In genomic region chr12:110058875-110059615, GRCh38 we compare ENCODE assay signal across 16 cellular contexts. TPM values are rescaled to one million over a fixed set of nuclear protein-coding genes. Genes with fewer than 3 reads are reported as not detected.
A peak's percentile ranks its signal among the peaks of the same experiment; 100 is the strongest.
DNase-seq lines count a peak whose midpoint lies in the region; ATAC-seq and TF ChIP-seq lines count a peak whose summit lies in the region.
"Had no signal": no experiment of that assay in that cellular context is flagged by ENCODE, and none has a peak within 500 bp of the region (broad histone marks: within the 10 kb centered on the region; RNA-seq: fewer than 3 reads in every experiment).

No MANE protein-coding gene starts in this region.

- no peak overlapping the region for H3K4me3 ChIP-seq in OCI-LY7 (ENCODE audit: low read depth, low read length, poor library complexity, severe bottlenecking)
- H3K4me3 ChIP-seq: MG63, PC-9 had no signal

- no TSS peak for BruUV-seq in OCI-LY7 (replicated peaks; lab: Mats Ljungman, UMichigan)

- peaks cover 47% of the 10 kb centered on the region for H3K4me1 Mint-ChIP-seq in activated CD4-positive, alpha-beta memory T cell treated with anti-CD3 and anti-CD28 coated beads for 36 hours (ENCODE audit: low read depth)
- peaks cover 47% of the 10 kb centered on the region for H3K4me1 Mint-ChIP-seq in activated CD4-positive, alpha-beta memory T cell treated with anti-CD3 and anti-CD28 coated beads, Interleukin-2, amount 10 ng/mL, durations not matched to agents 7 days and 5 days
- peaks cover 12% of the 10 kb centered on the region for H3K4me1 Mint-ChIP-seq in nephron progenitor cell

- H3K4me3 Mint-ChIP-seq in activated CD4-positive, alpha-beta memory T cell treated with anti-CD3 and anti-CD28 coated beads for 36 hours: no peak overlapping the region
- no peak overlapping the region for H3K4me3 Mint-ChIP-seq in activated CD4-positive, alpha-beta memory T cell treated with anti-CD3 and anti-CD28 coated beads, Interleukin-2, amount 10 ng/mL, durations not matched to agents 7 days and 5 days
- no peak overlapping the region for H3K4me3 Mint-ChIP-seq in nephron progenitor cell

- H3K4me1 ChIP-seq in OCI-LY7 (ENCODE audit: insufficient read depth, low read length, poor library complexity, severe bottlenecking): no peaks in the 10 kb centered on the region

- H3K36me3 ChIP-seq in OCI-LY7 (ENCODE audit: insufficient read depth, low read length): no peaks in the 10 kb centered on the region
- H3K36me3 ChIP-seq: MG63 had no signal

- H2AFZ ChIP-seq in OCI-LY7 (ENCODE audit: low read length): no peak overlapping the region
- H2AFZ ChIP-seq: PC-9 had no signal

- H3K27ac ChIP-seq in cingulate gyrus (ENCODE audit: low read depth, low read length) (peak overlapping the region; percentile 84), OCI-LY7 (ENCODE audit: low read depth, low read length, poor library complexity, severe bottlenecking) (no peak overlapping the region)
- H3K27ac ChIP-seq: PC-9 had no signal

- TF ChIP-seq CTCF in nephron progenitor cell (IDR thresholded peaks at IDR 0.05) (no peak), OCI-LY7 (conservative IDR thresholded peaks at IDR 0.05; ENCODE audit: low read length) (no peak)

- POLR2A ChIA-PET in activated CD4-positive, alpha-beta memory T cell treated with anti-CD3 and anti-CD28 coated beads for 36 hours (lab: Charles Lee): interaction anchor here (2.2 kb wide), 1 partner anchor 21 kb away, joined by 5 read pairs; no protein-coding TSS in a partner anchor
- POLR2A ChIA-PET in activated CD4-positive, alpha-beta memory T cell treated with anti-CD3 and anti-CD28 coated beads, Interleukin-2, amount 10 ng/mL, durations not matched to agents 7 days and 5 days (lab: Charles Lee): interaction anchor here (0.9 to 2.1 kb wide), 3 partner anchors 11 to 28 kb away, joined by 3 to 6 read pairs (median 3); no protein-coding TSS in a partner anchor
- POLR2A ChIA-PET in OCI-LY7 (lab: Charles Lee): interaction anchor here (0.8 to 2.0 kb wide), 2 partner anchors 9 to 11 kb away, joined by 3 to 6 read pairs; no protein-coding TSS in a partner anchor

- peaks cover 3% of the 10 kb centered on the region for H3K9me3 Mint-ChIP-seq in activated CD4-positive, alpha-beta memory T cell treated with anti-CD3 and anti-CD28 coated beads for 36 hours
- H3K9me3 Mint-ChIP-seq in activated CD4-positive, alpha-beta memory T cell treated with anti-CD3 and anti-CD28 coated beads, Interleukin-2, amount 10 ng/mL, durations not matched to agents 7 days and 5 days: no peaks in the 10 kb centered on the region
- peaks cover 4% of the 10 kb centered on the region for H3K9me3 Mint-ChIP-seq in nephron progenitor cell

- peaks cover 7% of the 10 kb centered on the region for H3K36me3 Mint-ChIP-seq in activated CD4-positive, alpha-beta memory T cell treated with anti-CD3 and anti-CD28 coated beads for 36 hours
- peaks cover 20% of the 10 kb centered on the region for H3K36me3 Mint-ChIP-seq in activated CD4-positive, alpha-beta memory T cell treated with anti-CD3 and anti-CD28 coated beads, Interleukin-2, amount 10 ng/mL, durations not matched to agents 7 days and 5 days (ENCODE audit: low read depth)
- H3K36me3 Mint-ChIP-seq in nephron progenitor cell (ENCODE audit: low read depth): no peaks in the 10 kb centered on the region

- no peaks in the 10 kb centered on the region for H4K20me1 ChIP-seq in OCI-LY7 (ENCODE audit: insufficient read depth, low read length)

- ATAC-seq in GM18498 (IDR thresholded peaks at IDR 0.05; ENCODE audit: unreplicated experiment) (no peak), GM18520 (IDR thresholded peaks at IDR 0.05; ENCODE audit: unreplicated experiment) (no peak)

- no peaks in the 10 kb centered on the region for H3K27me3 Mint-ChIP-seq in activated CD4-positive, alpha-beta memory T cell treated with anti-CD3 and anti-CD28 coated beads for 36 hours
- H3K27me3 Mint-ChIP-seq in activated CD4-positive, alpha-beta memory T cell treated with anti-CD3 and anti-CD28 coated beads, Interleukin-2, amount 10 ng/mL, durations not matched to agents 7 days and 5 days: no peaks in the 10 kb centered on the region
- H3K27me3 Mint-ChIP-seq in nephron progenitor cell (ENCODE audit: low read depth, poor library complexity): peaks cover 30% of the 10 kb centered on the region

- intact Hi-C loops in activated CD4-positive, alpha-beta memory T cell treated with anti-CD3 and anti-CD28 coated beads for 36 hours (cut with micrococcal nuclease): no loop called here
- intact Hi-C loops in OCI-LY7 (cut with micrococcal nuclease; ENCODE audit: unreplicated experiment): no loop called here

- no peaks in the 10 kb centered on the region for H3K9me3 ChIP-seq in OCI-LY7 (ENCODE audit: low read length)
- H3K9me3 ChIP-seq: MG63 had no signal

- CTCF ChIA-PET in activated CD4-positive, alpha-beta memory T cell treated with anti-CD3 and anti-CD28 coated beads for 36 hours (lab: Charles Lee): interaction anchor here (1.5 kb wide), 1 partner anchor 372 kb away, joined by 5 read pairs; no protein-coding TSS in a partner anchor
- CTCF ChIA-PET in activated CD4-positive, alpha-beta memory T cell treated with anti-CD3 and anti-CD28 coated beads, Interleukin-2, amount 10 ng/mL, durations not matched to agents 7 days and 5 days (lab: Charles Lee): no interaction called here
- CTCF ChIA-PET in OCI-LY7 (lab: Charles Lee; ENCODE audit: unreplicated experiment): no interaction called here

- H3K27ac Mint-ChIP-seq in activated CD4-positive, alpha-beta memory T cell treated with anti-CD3 and anti-CD28 coated beads for 36 hours: peak overlapping the region; percentile 67
- no peak overlapping the region for H3K27ac Mint-ChIP-seq in activated CD4-positive, alpha-beta memory T cell treated with anti-CD3 and anti-CD28 coated beads, Interleukin-2, amount 10 ng/mL, durations not matched to agents 7 days and 5 days
- no peak overlapping the region for H3K27ac Mint-ChIP-seq in nephron progenitor cell

- no peaks in the 10 kb centered on the region for H3K9me2 ChIP-seq in OCI-LY7 (ENCODE audit: insufficient read depth, low read length)

- DNase-seq in activated CD4-positive, alpha-beta memory T cell treated with anti-CD3 and anti-CD28 coated beads for 36 hours: no peak
- no peak for DNase-seq in activated CD4-positive, alpha-beta memory T cell treated with anti-CD3 and anti-CD28 coated beads, Interleukin-2, amount 10 ng/mL, durations not matched to agents 7 days and 5 days
- peak; percentile 74 for DNase-seq in NCI-H446 treated with DMSO at 0.1 percent for 48 hours (lab: John Stamatoyannopoulos, UW)
- DNase-seq in nephron progenitor cell: no peak
- DNase-seq in OCI-LY7 (ENCODE audit: low spot score): no peak
- DNase-seq: DND-41; GF-D8; MG63; NCI-H1092 treated with DMSO at 0.1 percent for 48 hours; NCI-H187 treated with DMSO at 0.1 percent for 48 hours; NCI-H526; NK-92 treated with Interleukin-12 subunit alpha and Interleukin-12 subunit beta, amount 100 ng/mL, for 24 hours; PC-9 had no signal

- H3K4me2 ChIP-seq in OCI-LY7 (ENCODE audit: low read length): no peak overlapping the region
- H3K4me2 ChIP-seq: PC-9 had no signal

- H3K79me2 ChIP-seq in OCI-LY7 (ENCODE audit: insufficient read depth, low read depth, low read length): no peaks in the 10 kb centered on the region

RNA-seq across cellular contexts. Expression of gene C12orf76, which starts 10.7 kb away (rescaled TPM):
- total RNA-seq in activated CD4-positive, alpha-beta memory T cell treated with anti-CD3 and anti-CD28 coated beads for 36 hours: 10 to 100 TPM; 14.2 to 17.1 TPM
- 10 to 100 TPM; 26.2 to 29.1 TPM for total RNA-seq in activated CD4-positive, alpha-beta memory T cell treated with anti-CD3 and anti-CD28 coated beads, Interleukin-2, amount 10 ng/mL, durations not matched to agents 7 days and 5 days
- total RNA-seq in OCI-LY7 (2014; rRNA removed; shearing (Covaris generic)): 17.0 and 24.4 TPM in 2 replicates
- total RNA-seq in OCI-LY7 (2022): 24.1 and 36.6 TPM in 2 replicates

RNA-seq across cellular contexts. Expression of gene ANKRD13A, which starts 59.8 kb away (rescaled TPM):
- 10 to 100 TPM; 45.0 to 46.6 TPM for total RNA-seq in activated CD4-positive, alpha-beta memory T cell treated with anti-CD3 and anti-CD28 coated beads for 36 hours
- 10 to 100 TPM; 84.3 to 85.2 TPM for total RNA-seq in activated CD4-positive, alpha-beta memory T cell treated with anti-CD3 and anti-CD28 coated beads, Interleukin-2, amount 10 ng/mL, durations not matched to agents 7 days and 5 days
- total RNA-seq in OCI-LY7 (2014; rRNA removed; shearing (Covaris generic)): 135 and 140 TPM in 2 replicates
- total RNA-seq in OCI-LY7 (2022): 208 and 216 TPM in 2 replicates
